ENCODE assay signal across 25 cellular contexts in the genomic region with DNA sequence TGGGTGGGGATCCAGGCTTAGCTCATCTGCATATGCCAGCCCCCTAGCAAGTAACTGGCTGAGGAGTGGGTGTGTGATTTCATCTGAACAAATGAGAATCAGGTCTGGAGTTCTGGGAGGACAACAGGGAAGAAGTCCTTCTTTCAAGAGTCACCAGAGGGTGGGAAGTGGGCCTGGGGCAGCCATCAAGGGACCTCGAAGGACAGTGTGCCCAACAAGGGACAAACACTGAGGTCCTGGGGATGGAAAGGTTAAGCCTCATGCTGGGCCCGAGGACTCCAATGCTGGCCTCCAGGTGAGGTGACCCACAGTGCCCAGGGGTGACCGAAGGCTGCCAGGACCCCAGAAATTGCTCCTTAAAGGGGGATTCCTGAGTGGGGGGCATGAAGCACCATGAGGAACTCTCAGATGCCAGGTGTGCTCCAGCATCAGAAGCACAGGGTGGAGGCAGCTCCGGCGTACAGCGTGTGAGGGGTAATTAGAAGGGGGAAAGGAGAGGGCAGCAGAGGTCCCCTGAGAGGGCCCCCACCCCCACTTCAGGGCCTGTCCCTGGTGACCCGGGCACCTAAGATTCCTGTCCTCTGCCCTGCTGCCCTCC.
"Had no signal": no experiment of that assay in that cellular context is flagged by ENCODE, and none has a peak within 500 bp of the region (broad histone marks: within the 10 kb centered on the region; RNA-seq: fewer than 3 reads in every experiment).

No MANE protein-coding gene starts in this region.

- H3K4me2 ChIP-seq: smooth muscle cell had no signal

- DNase-seq: activated CD4-positive, alpha-beta T cell treated with anti-CD3 and anti-CD28 coated beads for 36 hours; activated CD4-positive, CD25-positive, alpha-beta regulatory T cell; activated gamma-delta T cell; activated naive CD8-positive, alpha-beta T cell treated with anti-CD3 and anti-CD28 coated beads, Interleukin-2, amount 50 U/mL, for 24 hours; amygdala; central memory CD4-positive, alpha-beta T cell; endodermal cell; foreskin fibroblast; hypothalamus; immature natural killer cell; kidney glomerular epithelial cell; mammary epithelial cell; nucleus accumbens; stimulated activated CD4-positive, alpha-beta T cell treated with anti-CD3 and anti-CD28 coated beads, Interleukin-1b, Interleukin-23, amount 100 ng/mL, for 48 hours; stimulated activated CD4-positive, alpha-beta T cell treated with anti-CD3 and anti-CD28 coated beads, Interleukin-4, amount 100 ng/mL, for 4 hours; stimulated activated CD8-positive, alpha-beta memory T cell treated with anti-CD3 and anti-CD28 coated beads, Interleukin-4, amount 100 ng/mL, for 48 hours; stomach; T-helper 1 cell; thyroid gland had no signal

- H3K4me1 ChIP-seq: heart left ventricle, left lung, stomach, thyroid gland, upper lobe of right lung had no signal

- H3K9me3 ChIP-seq: heart left ventricle, left lung, stomach, thyroid gland, upper lobe of right lung had no signal

- H3K4me3 ChIP-seq: heart left ventricle, left lung, smooth muscle cell, stomach, thyroid gland, upper lobe of right lung had no signal

- ATAC-seq: activated CD4-positive, alpha-beta T cell treated with anti-CD3 and anti-CD28 coated beads for 36 hours; activated naive CD8-positive, alpha-beta T cell treated with anti-CD3 and anti-CD28 coated beads, Interleukin-2, amount 50 U/mL, for 24 hours; esophagus mucosa; heart left ventricle; left lung; stimulated activated memory B cell treated with anti-CD40 and anti-IgM and Interleukin-4, amounts not matched to agents 10 μg/mL and 1 μg/mL and 100 μg/mL, for 72 hours; upper lobe of right lung had no signal

- H3K27ac ChIP-seq: heart left ventricle, left lung, stomach, thyroid gland, upper lobe of right lung had no signal

- H3K36me3 ChIP-seq: thyroid gland, upper lobe of right lung had no signal

- H3K27me3 ChIP-seq: heart left ventricle, thyroid gland, upper lobe of right lung had no signal
